Comparison of ENCODE assay signal across 1 cellular context in the genomic region with DNA sequence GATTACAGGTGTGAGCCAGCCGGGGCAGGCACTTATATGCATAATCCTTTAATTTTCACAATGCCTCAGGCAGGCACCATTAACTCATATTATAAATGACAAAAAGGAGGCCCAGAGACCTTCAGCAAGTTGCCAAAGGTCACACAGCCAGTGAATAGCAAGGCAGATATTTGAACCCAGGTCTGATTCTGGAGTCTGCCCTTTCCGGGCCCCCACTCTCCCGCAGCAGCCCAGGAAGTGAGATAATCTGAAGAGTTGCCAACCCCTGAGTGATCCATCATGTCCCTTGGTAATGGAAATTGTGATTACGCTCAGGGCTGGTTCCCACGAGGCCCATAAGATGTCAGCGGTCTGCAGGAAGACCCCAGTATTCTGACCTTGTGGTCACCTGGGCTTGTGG.
A peak's percentile ranks its signal among the peaks of the same experiment; 100 is the strongest.
TF ChIP-seq lines count a peak whose summit lies in the region.

No MANE protein-coding gene starts in this region.

TF ChIP-seq in K562, 482 proteins besides CTCF, POLR2A, EP300 and RAD21 (continued from another document and continues in another):
- 0 out of 2 replicates have a peak, but pooled peaks have one; percentile 14 for TF ChIP-seq CBX1 (IDR thresholded peaks at IDR 0.05; ENCODE audit: low read depth)
- TF ChIP-seq, protein P1, sequence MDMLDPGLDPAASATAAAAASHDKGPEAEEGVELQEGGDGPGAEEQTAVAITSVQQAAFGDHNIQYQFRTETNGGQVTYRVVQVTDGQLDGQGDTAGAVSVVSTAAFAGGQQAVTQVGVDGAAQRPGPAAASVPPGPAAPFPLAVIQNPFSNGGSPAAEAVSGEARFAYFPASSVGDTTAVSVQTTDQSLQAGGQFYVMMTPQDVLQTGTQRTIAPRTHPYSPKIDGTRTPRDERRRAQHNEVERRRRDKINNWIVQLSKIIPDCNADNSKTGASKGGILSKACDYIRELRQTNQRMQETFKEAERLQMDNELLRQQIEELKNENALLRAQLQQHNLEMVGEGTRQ (CRISPR knock-in tag; IDR thresholded peaks at IDR 0.05), result no peak
- no peak for TF ChIP-seq GTF2B (IDR thresholded peaks at IDR 0.05; ENCODE audit: extremely low read depth, insufficient read length)
- TF ChIP-seq NCOA1 (IDR thresholded peaks at IDR 0.05; ENCODE audit: low read depth), result no peak
- no peak for TF ChIP-seq RNF219 (CRISPR knock-in tag; IDR thresholded peaks at IDR 0.05)
- TF ChIP-seq POLR3A (IDR thresholded peaks at IDR 0.05; ENCODE audit: borderline replicate concordance, extremely low read depth, insufficient read depth, insufficient read length), result no peak
- no peak for TF ChIP-seq POLR2H (tag; IDR thresholded peaks at IDR 0.05; ENCODE audit: low read depth)
- no peak for TF ChIP-seq CHD1 (IDR thresholded peaks at IDR 0.05; ENCODE audit: low read length)
- TF ChIP-seq XRCC3 (IDR thresholded peaks at IDR 0.05), result no peak
- no peak for TF ChIP-seq TCF3 (CRISPR knock-in tag; IDR thresholded peaks at IDR 0.05)
- TF ChIP-seq FOXA3 (CRISPR knock-in tag; conservative IDR thresholded peaks at IDR 0.05 in 1 of 2, IDR thresholded peaks at IDR 0.05 in 1 of 2), result no peak
- no peak for TF ChIP-seq MED1 (CRISPR knock-in tag; IDR thresholded peaks at IDR 0.05; ENCODE audit: borderline replicate concordance)
- TF ChIP-seq LEF1 (IDR thresholded peaks at IDR 0.05), result no peak
- TF ChIP-seq ARID2 (IDR thresholded peaks at IDR 0.05), result no peak
- TF ChIP-seq MYBL2 (IDR thresholded peaks at IDR 0.05; ENCODE audit: low read depth), result no peak
- TF ChIP-seq MYBL2 (CRISPR knock-in tag; IDR thresholded peaks at IDR 0.05; ENCODE audit: borderline replicate concordance), result no peak
- no peak for TF ChIP-seq SMAD1 (IDR thresholded peaks at IDR 0.05; ENCODE audit: low read depth, low read length, partially characterized antibody)
- TF ChIP-seq BRD9 (IDR thresholded peaks at IDR 0.05; ENCODE audit: low read depth, partially characterized antibody), result no peak
- no peak for TF ChIP-seq SREBF2 (CRISPR knock-in tag; IDR thresholded peaks at IDR 0.05)
- no peak for TF ChIP-seq ZFP30 (CRISPR knock-in tag; IDR thresholded peaks at IDR 0.05; ENCODE audit: borderline replicate concordance)
- 0 out of 2 replicates have a peak, but pooled peaks have one; percentile 59 for TF ChIP-seq SMARCA5 (IDR thresholded peaks at IDR 0.05)
- TF ChIP-seq ZNF197 (CRISPR knock-in tag; IDR thresholded peaks at IDR 0.05; ENCODE audit: low read depth), result no peak
- TF ChIP-seq ZBTB7A (IDR thresholded peaks at IDR 0.05; ENCODE audit: borderline replicate concordance, control insufficient read depth, low read depth, low read length), result no peak
- no peak for TF ChIP-seq THRB (CRISPR knock-in tag; conservative IDR thresholded peaks at IDR 0.05)
- TF ChIP-seq RFX7 (CRISPR knock-in tag; IDR thresholded peaks at IDR 0.05), result no peak
- TF ChIP-seq CREB1 (IDR thresholded peaks at IDR 0.05), result no peak
- no peak for TF ChIP-seq CREB1 (CRISPR knock-in tag; IDR thresholded peaks at IDR 0.05)
- TF ChIP-seq MAFG (tag; conservative IDR thresholded peaks at IDR 0.05), result no peak
- TF ChIP-seq HDGF (IDR thresholded peaks at IDR 0.05), result no peak
- no peak for TF ChIP-seq ETV5 (CRISPR knock-in tag; IDR thresholded peaks at IDR 0.05; ENCODE audit: low read depth)
- no peak for TF ChIP-seq IFI16 (CRISPR knock-in tag; IDR thresholded peaks at IDR 0.05)
- TF ChIP-seq, protein P2, sequence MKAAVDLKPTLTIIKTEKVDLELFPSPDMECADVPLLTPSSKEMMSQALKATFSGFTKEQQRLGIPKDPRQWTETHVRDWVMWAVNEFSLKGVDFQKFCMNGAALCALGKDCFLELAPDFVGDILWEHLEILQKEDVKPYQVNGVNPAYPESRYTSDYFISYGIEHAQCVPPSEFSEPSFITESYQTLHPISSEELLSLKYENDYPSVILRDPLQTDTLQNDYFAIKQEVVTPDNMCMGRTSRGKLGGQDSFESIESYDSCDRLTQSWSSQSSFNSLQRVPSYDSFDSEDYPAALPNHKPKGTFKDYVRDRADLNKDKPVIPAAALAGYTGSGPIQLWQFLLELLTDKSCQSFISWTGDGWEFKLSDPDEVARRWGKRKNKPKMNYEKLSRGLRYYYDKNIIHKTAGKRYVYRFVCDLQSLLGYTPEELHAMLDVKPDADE (conservative IDR thresholded peaks at IDR 0.05; ENCODE audit: control insufficient read depth, low read depth, low read length), result no peak
- TF ChIP-seq CEBPB (tag; IDR thresholded peaks at IDR 0.05), result no peak
- TF ChIP-seq, protein P3, sequence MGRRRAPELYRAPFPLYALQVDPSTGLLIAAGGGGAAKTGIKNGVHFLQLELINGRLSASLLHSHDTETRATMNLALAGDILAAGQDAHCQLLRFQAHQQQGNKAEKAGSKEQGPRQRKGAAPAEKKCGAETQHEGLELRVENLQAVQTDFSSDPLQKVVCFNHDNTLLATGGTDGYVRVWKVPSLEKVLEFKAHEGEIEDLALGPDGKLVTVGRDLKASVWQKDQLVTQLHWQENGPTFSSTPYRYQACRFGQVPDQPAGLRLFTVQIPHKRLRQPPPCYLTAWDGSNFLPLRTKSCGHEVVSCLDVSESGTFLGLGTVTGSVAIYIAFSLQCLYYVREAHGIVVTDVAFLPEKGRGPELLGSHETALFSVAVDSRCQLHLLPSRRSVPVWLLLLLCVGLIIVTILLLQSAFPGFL (CRISPR knock-in tag; IDR thresholded peaks at IDR 0.05), result no peak
- TF ChIP-seq ZNF57 (CRISPR knock-in tag; IDR thresholded peaks at IDR 0.05), result no peak
- peak; percentile 88 for TF ChIP-seq RBM25 (IDR thresholded peaks at IDR 0.05; ENCODE audit: low read depth, low read length, severe bottlenecking)
- TF ChIP-seq FOXK1 (CRISPR knock-in tag; IDR thresholded peaks at IDR 0.05; ENCODE audit: borderline replicate concordance), result no peak
- no peak for TF ChIP-seq POLR2AphosphoS2 (IDR thresholded peaks at IDR 0.05; ENCODE audit: low read length)
- TF ChIP-seq ZSCAN32 (CRISPR knock-in tag; IDR thresholded peaks at IDR 0.05), result no peak
- TF ChIP-seq CBX3 (IDR thresholded peaks at IDR 0.05; ENCODE audit: borderline replicate concordance in 1 of 2, low read length in 2 of 2), result peak in 1 of 2 experiments; percentile 19; a peak in 1 of 3 replicates
- no peak for TF ChIP-seq POLR2AphosphoS5 (IDR thresholded peaks at IDR 0.05; ENCODE audit: control insufficient read depth, insufficient read depth, low read depth, low read length)
- TF ChIP-seq ZNF586 (CRISPR knock-in tag; conservative IDR thresholded peaks at IDR 0.05), result no peak
- no peak for TF ChIP-seq RBM14 (IDR thresholded peaks at IDR 0.05; ENCODE audit: borderline replicate concordance, insufficient read depth, low read depth, low read length)
- TF ChIP-seq TCFL5 (CRISPR knock-in tag; conservative IDR thresholded peaks at IDR 0.05), result no peak
- no peak for TF ChIP-seq DIDO1 (tag; IDR thresholded peaks at IDR 0.05; ENCODE audit: low read depth)
- TF ChIP-seq TEAD2 (tag; IDR thresholded peaks at IDR 0.05), result no peak
- TF ChIP-seq, protein P4, sequence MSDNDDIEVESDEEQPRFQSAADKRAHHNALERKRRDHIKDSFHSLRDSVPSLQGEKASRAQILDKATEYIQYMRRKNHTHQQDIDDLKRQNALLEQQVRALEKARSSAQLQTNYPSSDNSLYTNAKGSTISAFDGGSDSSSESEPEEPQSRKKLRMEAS (CRISPR knock-in tag; IDR thresholded peaks at IDR 0.05), result no peak
- no peak for TF ChIP-seq BACH1 (tag; IDR thresholded peaks at IDR 0.05)
- no peak for TF ChIP-seq ZNF79 (CRISPR knock-in tag; IDR thresholded peaks at IDR 0.05; ENCODE audit: low read depth)
- peak; percentile 83 for TF ChIP-seq ZFP36 (IDR thresholded peaks at IDR 0.05; ENCODE audit: low read depth, low read length, partially characterized antibody)
- TF ChIP-seq, protein P5, sequence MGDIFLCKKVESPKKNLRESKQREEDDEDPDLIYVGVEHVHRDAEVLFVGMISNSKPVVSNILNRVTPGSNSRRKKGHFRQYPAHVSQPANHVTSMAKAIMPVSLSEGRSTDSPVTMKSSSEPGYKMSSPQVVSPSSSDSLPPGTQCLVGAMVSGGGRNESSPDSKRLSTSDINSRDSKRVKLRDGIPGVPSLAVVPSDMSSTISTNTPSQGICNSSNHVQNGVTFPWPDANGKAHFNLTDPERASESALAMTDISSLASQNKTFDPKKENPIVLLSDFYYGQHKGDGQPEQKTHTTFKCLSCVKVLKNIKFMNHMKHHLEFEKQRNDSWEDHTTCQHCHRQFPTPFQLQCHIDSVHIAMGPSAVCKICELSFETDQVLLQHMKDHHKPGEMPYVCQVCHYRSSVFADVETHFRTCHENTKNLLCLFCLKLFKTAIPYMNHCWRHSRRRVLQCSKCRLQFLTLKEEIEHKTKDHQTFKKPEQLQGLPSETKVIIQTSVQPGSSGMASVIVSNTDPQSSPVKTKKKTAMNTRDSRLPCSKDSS (IDR thresholded peaks at IDR 0.05; ENCODE audit: low read depth, partially characterized antibody), result no peak
- no peak for TF ChIP-seq SIX5 (IDR thresholded peaks at IDR 0.05; ENCODE audit: borderline replicate concordance in 1 of 2, insufficient read depth in 1 of 2, low read depth in 1 of 2, low read length in 2 of 2)
- no peak for TF ChIP-seq ZNF75A (CRISPR knock-in tag; IDR thresholded peaks at IDR 0.05)
- TF ChIP-seq KLF13 (tag; IDR thresholded peaks at IDR 0.05; ENCODE audit: borderline replicate concordance, low read depth), result no peak
- no peak for TF ChIP-seq KLF16 (IDR thresholded peaks at IDR 0.05)
- no peak for TF ChIP-seq DNMT1 (IDR thresholded peaks at IDR 0.05)
- TF ChIP-seq CEBPG (CRISPR knock-in tag; IDR thresholded peaks at IDR 0.05), result no peak
- no peak for TF ChIP-seq CEBPG (tag; conservative IDR thresholded peaks at IDR 0.05 in 1 of 2, IDR thresholded peaks at IDR 0.05 in 1 of 2)
- TF ChIP-seq TFAM (CRISPR knock-in tag; conservative IDR thresholded peaks at IDR 0.05), result no peak
- TF ChIP-seq SMAD3 (CRISPR knock-in tag; conservative IDR thresholded peaks at IDR 0.05), result no peak
- TF ChIP-seq ZNF707 (CRISPR knock-in tag; conservative IDR thresholded peaks at IDR 0.05), result no peak
- no peak for TF ChIP-seq NR1H2 (CRISPR knock-in tag; IDR thresholded peaks at IDR 0.05)
- TF ChIP-seq CCAR2 (IDR thresholded peaks at IDR 0.05; ENCODE audit: low read depth, low read length), result no peak
- no peak for TF ChIP-seq NCOA6 (IDR thresholded peaks at IDR 0.05)
- TF ChIP-seq CCNT2 (IDR thresholded peaks at IDR 0.05; ENCODE audit: borderline replicate concordance, extremely low read depth, insufficient read length, low read depth, low read length), result no peak
- no peak for TF ChIP-seq E2F4 (CRISPR knock-in tag; IDR thresholded peaks at IDR 0.05; ENCODE audit: low read depth)
- TF ChIP-seq ZNF347 (CRISPR knock-in tag; IDR thresholded peaks at IDR 0.05; ENCODE audit: low read depth), result no peak
- no peak for TF ChIP-seq MCM3 (IDR thresholded peaks at IDR 0.05)
- TF ChIP-seq PCBP2 (IDR thresholded peaks at IDR 0.05; ENCODE audit: low read depth, low read length, poor library complexity, severe bottlenecking), result no peak
- TF ChIP-seq SRSF1 (IDR thresholded peaks at IDR 0.05; ENCODE audit: low read depth, low read length), result no peak
- TF ChIP-seq, protein P6, sequence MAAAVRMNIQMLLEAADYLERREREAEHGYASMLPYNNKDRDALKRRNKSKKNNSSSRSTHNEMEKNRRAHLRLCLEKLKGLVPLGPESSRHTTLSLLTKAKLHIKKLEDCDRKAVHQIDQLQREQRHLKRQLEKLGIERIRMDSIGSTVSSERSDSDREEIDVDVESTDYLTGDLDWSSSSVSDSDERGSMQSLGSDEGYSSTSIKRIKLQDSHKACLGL (CRISPR knock-in tag; IDR thresholded peaks at IDR 0.05; ENCODE audit: borderline replicate concordance, poor library complexity, severe bottlenecking), result no peak
- peak; percentile 66; the same call in 1 of the 2 replicates for TF ChIP-seq HDAC2 (IDR thresholded peaks at IDR 0.05)
- TF ChIP-seq BCOR (IDR thresholded peaks at IDR 0.05), result peak; percentile 87
